Comparison of ENCODE assay signal across 28 cellular contexts in genomic region chr21:44471341-44471740, GRCh38.
"Had no signal": no experiment of that assay in that cellular context is flagged by ENCODE, and none has a peak within 500 bp of the region (broad histone marks: within the 10 kb centered on the region; RNA-seq: fewer than 3 reads in every experiment).

No MANE protein-coding gene starts in this region.

- H3K9me3 Mint-ChIP-seq: stimulated activated effector memory CD8-positive, alpha-beta T cell treated with anti-CD3 and anti-CD28 coated beads, Interleukin-12 subunit alpha, Interleukin-12 subunit beta, amount 100 ng/mL, for 72 hours; stimulated activated memory B cell treated with anti-CD40 and anti-IgM and Interleukin-4, amounts not matched to agents 10 μg/mL and 1 μg/mL and 100 μg/mL, for 72 hours; stimulated activated naive B cell treated with anti-CD40 and anti-IgM and Interleukin-4, amounts not matched to agents 10 μg/mL and 1 μg/mL and 100 μg/mL, for 72 hours; stimulated activated naive CD8-positive, alpha-beta T cell treated with anti-CD3 and anti-CD28 coated beads, Interleukin-15, amount 100 ng/mL, for 72 hours; stimulated activated naive CD8-positive, alpha-beta T cell treated with anti-CD3 and anti-CD28 coated beads, Interleukin-15, Interleukin-2, amounts not matched to agents 100 ng/mL and 50 ng/mL, for 24 hours; type B pancreatic cell had no signal

- H3K27me3 ChIP-seq: stomach, suprapubic skin, testis, thyroid gland, tibial artery, tibial nerve, transverse colon, upper lobe of left lung, upper lobe of right lung, uterus, vagina had no signal

- H3K36me3 ChIP-seq: stomach, suprapubic skin, thoracic aorta, thyroid gland, tibial artery, tibial nerve, transverse colon, upper lobe of left lung, upper lobe of right lung, uterus, vagina had no signal

- H3K27me3 Mint-ChIP-seq: stimulated activated naive B cell treated with anti-CD40 and anti-IgM and Interleukin-4, amounts not matched to agents 10 μg/mL and 1 μg/mL and 100 μg/mL, for 72 hours; stimulated activated naive CD8-positive, alpha-beta T cell treated with anti-CD3 and anti-CD28 coated beads, Interleukin-15, amount 100 ng/mL, for 72 hours; stimulated activated naive CD8-positive, alpha-beta T cell treated with anti-CD3 and anti-CD28 coated beads, Interleukin-15, Interleukin-2, amounts not matched to agents 100 ng/mL and 50 ng/mL, for 24 hours; type B pancreatic cell had no signal

- H3K9me3 ChIP-seq: stomach, suprapubic skin, testis, thoracic aorta, thyroid gland, tibial artery, tibial nerve, transverse colon, upper lobe of left lung, upper lobe of right lung, uterus, vagina had no signal

- H3K4me3 ChIP-seq: stomach, suprapubic skin, testis, thoracic aorta, thyroid gland, tibial artery, tibial nerve, transverse colon, upper lobe of left lung, upper lobe of right lung, uterus, vagina had no signal

- ATAC-seq: stimulated activated effector memory CD8-positive, alpha-beta T cell treated with anti-CD3 and anti-CD28 coated beads, Interleukin-12 subunit alpha, Interleukin-12 subunit beta, amount 100 ng/mL, for 72 hours; stimulated activated memory B cell treated with anti-CD40 and anti-IgM and Interleukin-4, amounts not matched to agents 10 μg/mL and 1 μg/mL and 100 μg/mL, for 72 hours; stimulated activated naive B cell treated with anti-CD40 and anti-IgM and Interleukin-4, amounts not matched to agents 10 μg/mL and 1 μg/mL and 100 μg/mL, for 72 hours; stimulated activated naive CD8-positive, alpha-beta T cell treated with anti-CD3 and anti-CD28 coated beads, Interleukin-15, amount 100 ng/mL, for 72 hours; stimulated activated naive CD8-positive, alpha-beta T cell treated with anti-CD3 and anti-CD28 coated beads, Interleukin-15, Interleukin-2, amounts not matched to agents 100 U/mL and 50 U/mL, for 24 hours; upper lobe of right lung had no signal

- H3K27ac ChIP-seq: stomach, suprapubic skin, testis, thoracic aorta, thyroid gland, tibial artery, tibial nerve, transverse colon, upper lobe of left lung, upper lobe of right lung, uterus, vagina had no signal

- H3K4me3 Mint-ChIP-seq: stimulated activated effector memory CD8-positive, alpha-beta T cell treated with anti-CD3 and anti-CD28 coated beads, Interleukin-12 subunit alpha, Interleukin-12 subunit beta, amount 100 ng/mL, for 72 hours; stimulated activated memory B cell treated with anti-CD40 and anti-IgM and Interleukin-4, amounts not matched to agents 10 μg/mL and 1 μg/mL and 100 μg/mL, for 72 hours; stimulated activated naive B cell treated with anti-CD40 and anti-IgM and Interleukin-4, amounts not matched to agents 10 μg/mL and 1 μg/mL and 100 μg/mL, for 72 hours; stimulated activated naive CD8-positive, alpha-beta T cell treated with anti-CD3 and anti-CD28 coated beads, Interleukin-15, amount 100 ng/mL, for 72 hours; stimulated activated naive CD8-positive, alpha-beta T cell treated with anti-CD3 and anti-CD28 coated beads, Interleukin-15, Interleukin-2, amounts not matched to agents 100 ng/mL and 50 ng/mL, for 24 hours; type B pancreatic cell had no signal

- H3K4me1 Mint-ChIP-seq: stimulated activated effector memory CD8-positive, alpha-beta T cell treated with anti-CD3 and anti-CD28 coated beads, Interleukin-12 subunit alpha, Interleukin-12 subunit beta, amount 100 ng/mL, for 72 hours; stimulated activated memory B cell treated with anti-CD40 and anti-IgM and Interleukin-4, amounts not matched to agents 10 μg/mL and 1 μg/mL and 100 μg/mL, for 72 hours; stimulated activated naive CD8-positive, alpha-beta T cell treated with anti-CD3 and anti-CD28 coated beads, Interleukin-15, amount 100 ng/mL, for 72 hours had no signal

- H3K36me3 Mint-ChIP-seq: stimulated activated effector memory CD8-positive, alpha-beta T cell treated with anti-CD3 and anti-CD28 coated beads, Interleukin-12 subunit alpha, Interleukin-12 subunit beta, amount 100 ng/mL, for 72 hours; stimulated activated memory B cell treated with anti-CD40 and anti-IgM and Interleukin-4, amounts not matched to agents 10 μg/mL and 1 μg/mL and 100 μg/mL, for 72 hours; stimulated activated naive B cell treated with anti-CD40 and anti-IgM and Interleukin-4, amounts not matched to agents 10 μg/mL and 1 μg/mL and 100 μg/mL, for 72 hours; type B pancreatic cell had no signal

- H3K4me1 ChIP-seq: stomach, suprapubic skin, testis, tibial artery, tibial nerve, transverse colon, upper lobe of left lung, upper lobe of right lung, uterus, vagina had no signal

- H3K27ac Mint-ChIP-seq: stimulated activated effector memory CD8-positive, alpha-beta T cell treated with anti-CD3 and anti-CD28 coated beads, Interleukin-12 subunit alpha, Interleukin-12 subunit beta, amount 100 ng/mL, for 72 hours; stimulated activated memory B cell treated with anti-CD40 and anti-IgM and Interleukin-4, amounts not matched to agents 10 μg/mL and 1 μg/mL and 100 μg/mL, for 72 hours; stimulated activated naive B cell treated with anti-CD40 and anti-IgM and Interleukin-4, amounts not matched to agents 10 μg/mL and 1 μg/mL and 100 μg/mL, for 72 hours; stimulated activated naive CD8-positive, alpha-beta T cell treated with anti-CD3 and anti-CD28 coated beads, Interleukin-15, amount 100 ng/mL, for 72 hours; stimulated activated naive CD8-positive, alpha-beta T cell treated with anti-CD3 and anti-CD28 coated beads, Interleukin-15, Interleukin-2, amounts not matched to agents 100 ng/mL and 50 ng/mL, for 24 hours; type B pancreatic cell had no signal

- DNase-seq: stimulated activated CD4-positive, alpha-beta T cell treated with anti-CD3 and anti-CD28 coated beads, Interleukin-2, amount 100 ng/mL, for 48 hours; stimulated activated CD4-positive, alpha-beta T cell treated with anti-CD3 and anti-CD28 coated beads, Interleukin-4, amount 100 ng/mL, for 1 hour; stimulated activated CD4-positive, alpha-beta T cell treated with anti-CD3 and anti-CD28 coated beads, Interleukin-4, amount 100 ng/mL, for 24 hours; stimulated activated CD4-positive, alpha-beta T cell treated with anti-CD3 and anti-CD28 coated beads, Interleukin-4, amount 100 ng/mL, for 4 hours; stimulated activated CD8-positive, alpha-beta memory T cell treated with anti-CD3 and anti-CD28 coated beads, Interleukin-4, amount 100 ng/mL, for 48 hours; stimulated activated naive B cell treated with anti-CD40 and anti-IgM and Interleukin-4, amounts not matched to agents 10 μg/mL and 1 μg/mL and 100 μg/mL, for 72 hours; stimulated activated naive CD4-positive, alpha-beta T cell; stimulated activated naive CD4-positive, alpha-beta T cell treated with Interleukin-2 at 50 U/mL for 16 hours; stimulated activated naive CD8-positive, alpha-beta T cell treated with anti-CD3 and anti-CD28 coated beads, Interleukin-15, amount 100 ng/mL, for 72 hours; stimulated activated naive CD8-positive, alpha-beta T cell treated with anti-CD3 and anti-CD28 coated beads, Interleukin-15, Interleukin-2, amounts not matched to agents 100 U/mL and 50 U/mL, for 24 hours; stomach; substantia nigra; testis; thyroid gland; transverse colon; trophoblast cell; upper lobe of left lung; upper lobe of right lung; uterus had no signal
